11 cellular contexts compared by ENCODE assay signal in the genomic region with DNA sequence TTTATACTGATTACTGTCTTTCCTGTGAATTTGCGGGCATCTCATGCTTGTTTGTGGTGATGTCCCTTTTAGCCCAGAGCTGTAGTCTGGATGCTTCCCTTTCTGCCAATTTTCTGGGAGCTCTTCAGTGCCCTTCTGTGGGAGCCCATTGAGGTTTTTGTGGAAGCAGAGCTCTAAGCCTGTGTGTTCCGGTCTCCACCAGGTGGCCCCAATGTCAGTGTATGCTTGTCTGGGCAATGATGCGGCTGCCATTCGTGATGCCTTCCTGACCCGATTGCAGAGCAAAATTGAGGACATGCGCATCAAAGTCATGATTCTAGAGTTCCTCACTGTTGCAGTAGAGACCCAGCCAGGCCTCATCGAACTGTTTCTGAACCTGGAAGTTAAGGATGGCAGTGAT. TPM values are rescaled to one million over a fixed set of nuclear protein-coding genes. Genes with fewer than 3 reads are reported as not detected.
DNase-seq lines count a peak whose midpoint lies in the region; TF ChIP-seq lines count a peak whose summit lies in the region.
"Had no signal": no experiment of that assay in that cellular context is flagged by ENCODE, and none has a peak within 500 bp of the region (broad histone marks: within the 10 kb centered on the region; RNA-seq: fewer than 3 reads in every experiment).

No MANE protein-coding gene starts in this region.

- H3K4me3 ChIP-seq in OCI-LY1 (ENCODE audit: low read depth, low read length, poor library complexity, severe bottlenecking) (no peak overlapping the region), epithelial cell of proximal tubule (ENCODE audit: low read depth, low read length) (no peak overlapping the region), neural progenitor cell (no peak overlapping the region), HAP-1 (no peak overlapping the region), uterus (no peak overlapping the region)
- H3K4me3 ChIP-seq: coronary artery had no signal

- no peaks in the 10 kb centered on the region for H3K79me2 ChIP-seq in OCI-LY1 (ENCODE audit: insufficient read depth, low read length)
- H3K79me2 ChIP-seq in neural progenitor cell (ENCODE audit: low read depth), result no peaks in the 10 kb centered on the region

- H3K27me3 ChIP-seq in OCI-LY1 (ENCODE audit: insufficient read depth, low read length), result no peaks in the 10 kb centered on the region
- no peaks in the 10 kb centered on the region for H3K27me3 ChIP-seq in neural progenitor cell
- no peaks in the 10 kb centered on the region for H3K27me3 ChIP-seq in HAP-1 (ENCODE audit: low read depth)
- no peaks in the 10 kb centered on the region for H3K27me3 ChIP-seq in uterus

- H3K4me2 ChIP-seq in OCI-LY1 (ENCODE audit: low read length) (no peak overlapping the region), neural progenitor cell (no peak overlapping the region)

- H2AFZ ChIP-seq in OCI-LY1 (ENCODE audit: low read length) (no peak overlapping the region), neural progenitor cell (replicated peaks) (no peak overlapping the region)

- H3K36me3 ChIP-seq in OCI-LY1 (ENCODE audit: insufficient read depth, low read length) (peaks cover 78% of the 10 kb centered on the region), neural progenitor cell (peaks cover 10% of the 10 kb centered on the region), HAP-1 (replicated peaks) (peaks cover 90% of the 10 kb centered on the region), uterus (no peaks in the 10 kb centered on the region)

- CTCF ChIA-PET in GM10248 (lab: Yijun Ruan, JAX), result interaction anchor here (1.1 to 2.2 kb wide), 3 partner anchors 11 to 15 kb away, joined by 3 to 8 read pairs (median 4); no protein-coding TSS in a partner anchor

- H3K27me3 Mint-ChIP-seq in neural progenitor cell (ENCODE audit: insufficient read depth, low read depth), result no peaks in the 10 kb centered on the region

- in situ Hi-C loops in HAP-1 (cut with MboI; ENCODE audit: low sequenced_read_pairs), result no loop called here

- no peaks in the 10 kb centered on the region for H3K4me1 Mint-ChIP-seq in neural progenitor cell

- H3K27ac ChIP-seq in OCI-LY1 (ENCODE audit: low read depth, low read length, poor library complexity, severe bottlenecking) (no peak overlapping the region), neural progenitor cell (no peak overlapping the region), uterus (no peak overlapping the region)
- H3K27ac ChIP-seq: coronary artery, HL-60 had no signal

- no peak overlapping the region for H3K27ac Mint-ChIP-seq in neural progenitor cell

- no peak for DNase-seq in GM10248 (ENCODE audit: extremely low spot score)
- no peak for DNase-seq in epithelial cell of proximal tubule (ENCODE audit: low read depth)
- DNase-seq in neural progenitor cell (ENCODE audit: low spot score), result peak; percentile 22
- DNase-seq in HAP-1 (ENCODE audit: low spot score in 2 of 2), result no peak
- DNase-seq in uterus, result no peak
- no peak for DNase-seq in GM20000 (ENCODE audit: low spot score)
- no peak for DNase-seq in HPDE6-E6E7 (ENCODE audit: extremely low spot score)
- DNase-seq: activated CD4-positive, alpha-beta T cell treated with anti-CD3 and anti-CD28 coated beads, Interleukin-2, amount 50 U/mL, for 1 hour had no signal

- peaks cover 40% of the 10 kb centered on the region for H3K36me3 Mint-ChIP-seq in neural progenitor cell

- no peaks in the 10 kb centered on the region for H3F3A ChIP-seq in OCI-LY1 (ENCODE audit: insufficient read depth, low read length)
- H3F3A ChIP-seq in neural progenitor cell (ENCODE audit: low read depth), result no peaks in the 10 kb centered on the region

- H3K9me3 ChIP-seq in OCI-LY1 (ENCODE audit: low read length) (no peaks in the 10 kb centered on the region), neural progenitor cell (ENCODE audit: low read depth) (no peaks in the 10 kb centered on the region), HAP-1 (no peaks in the 10 kb centered on the region), uterus (no peaks in the 10 kb centered on the region)

- H3K9ac ChIP-seq in OCI-LY1 (ENCODE audit: low read length) (no peak overlapping the region), neural progenitor cell (no peak overlapping the region)

- no peaks in the 10 kb centered on the region for H3K9me2 ChIP-seq in OCI-LY1 (ENCODE audit: low read depth, low read length)

- H3K4me1 ChIP-seq in OCI-LY1 (ENCODE audit: insufficient read depth, low read length, severe bottlenecking) (no peaks in the 10 kb centered on the region), neural progenitor cell (no peaks in the 10 kb centered on the region), HAP-1 (no peaks in the 10 kb centered on the region), uterus (no peaks in the 10 kb centered on the region)

- TF ChIP-seq POLR2A in uterus (IDR thresholded peaks at IDR 0.05), result no peak

- intact Hi-C loops in uterus (cut with DNase I; ENCODE audit: low total_unique reads), result no loop called here

- no peaks in the 10 kb centered on the region for H3K9me3 Mint-ChIP-seq in neural progenitor cell

- H3K4me3 Mint-ChIP-seq in neural progenitor cell, result no peak overlapping the region

- POLR2A ChIA-PET in GM10248 (lab: Yijun Ruan, JAX), result interaction anchor here (0.5 kb wide), 1 partner anchor 28 kb away, joined by 4 read pairs; no protein-coding TSS in a partner anchor

- peak; percentile 25 for TF ChIP-seq CTCF in GM10248 (IDR thresholded peaks at IDR 0.05; ENCODE audit: control extremely low read depth, extremely low read depth, low read depth, missing control alignments)
- TF ChIP-seq CTCF in OCI-LY1 (IDR thresholded peaks at IDR 0.05; ENCODE audit: low read length), result peak; percentile 51; the same call in 1 of the 2 replicates
- TF ChIP-seq CTCF in epithelial cell of proximal tubule (conservative IDR thresholded peaks at IDR 0.05; ENCODE audit: low read depth, low read length), result peak; percentile 33
- TF ChIP-seq CTCF in neural progenitor cell (IDR thresholded peaks at IDR 0.05), result peak; percentile 38
- TF ChIP-seq CTCF in uterus (IDR thresholded peaks at IDR 0.05), result no peak
- no peak for TF ChIP-seq CTCF in GM20000 (IDR thresholded peaks at IDR 0.05; ENCODE audit: extremely low read depth, missing control alignments)

- H4K20me1 ChIP-seq in OCI-LY1 (ENCODE audit: insufficient read depth, low read length) (no peaks in the 10 kb centered on the region), neural progenitor cell (ENCODE audit: low read depth) (no peaks in the 10 kb centered on the region)

RNA-seq across cellular contexts. Expression of a gene that starts 35.1 kb away (rescaled TPM):
- total RNA-seq in epithelial cell of proximal tubule (90.1 and 97.5 TPM in 2 replicates), neural progenitor cell (ENCODE audit: low replicate concordance) (45.7 and 98.8 TPM in 2 replicates), uterus (100 to 1,000 TPM in 1 of 4 donors, 10 to 100 TPM in 3; 35.1 to 126 (median 81.8) TPM)

RNA-seq across cellular contexts. Expression of a gene that starts 43.4 kb away (rescaled TPM):
- 18.0 and 25.4 TPM in 2 replicates for total RNA-seq in epithelial cell of proximal tubule
- total RNA-seq in neural progenitor cell (ENCODE audit: low replicate concordance), result 10.8 and 39.1 TPM in 2 replicates
- 10 to 100 TPM; 13.2 to 36.5 (median 34.0) TPM for total RNA-seq in uterus

RNA-seq across cellular contexts. Expression of a gene that starts 45.5 kb away (rescaled TPM):
- total RNA-seq in epithelial cell of proximal tubule, result 37.6 and 67.3 TPM in 2 replicates
- 66.7 and 80.0 TPM in 2 replicates for total RNA-seq in neural progenitor cell (ENCODE audit: low replicate concordance)
- total RNA-seq in uterus, result 10 to 100 TPM; 21.5 to 75.4 (median 36.9) TPM

RNA-seq across cellular contexts. Expression of a gene that starts 45.6 kb away (rescaled TPM):
- total RNA-seq in epithelial cell of proximal tubule, result 12.7 and 26.1 TPM in 2 replicates
- total RNA-seq in neural progenitor cell (ENCODE audit: low replicate concordance), result 8.2 and 16.8 TPM in 2 replicates
- total RNA-seq in uterus, result 10 to 100 TPM in 3 of 4 donors, 1 to 10 TPM in 1; 10.0 to 22.3 (median 13.6) TPM

Comparison
In these comparisons a context has a peak if more than half of its experiments do, and no peak if none do; other contexts are left out.
1. CTCF ChIP-seq: peak in GM10248 (single experiment), OCI-LY1 (single experiment), epithelial cell of proximal tubule (single experiment) and neural progenitor cell (single experiment); none in uterus (0 of 4) and GM20000 (single experiment).